ENCODE assay signal across 8 cellular contexts in genomic region chr10:23439452-23439919, GRCh38. TPM values are rescaled to one million over a fixed set of nuclear protein-coding genes. Genes with fewer than 3 reads are reported as not detected.
DNase-seq lines count a peak whose midpoint lies in the region; ATAC-seq, FAIRE-seq and TF ChIP-seq lines count a peak whose summit lies in the region.

No MANE protein-coding gene starts in this region.

- peak; percentile 15 for ATAC-seq in HG02840 (IDR thresholded peaks at IDR 0.05; ENCODE audit: low FRiP score, unreplicated experiment)
- peak in 1 of 4 donors; percentile 8 for ATAC-seq in pancreas
- ATAC-seq in sciatic nerve, result no peak
- no peak for ATAC-seq in HG03520 (IDR thresholded peaks at IDR 0.05; ENCODE audit: unreplicated experiment)

- intact Hi-C loops in pancreas (cut with DNase I), result no loop called here
- intact Hi-C loops in sciatic nerve (cut with DNase I), result loop anchor here (5.0 kb wide), 1 partner anchor 92 kb away; no protein-coding TSS in a partner anchor

- H3K36me3 ChIP-seq in SU-DHL-6 (ENCODE audit: low read length) (no peaks in the 10 kb centered on the region), pancreas (no peaks in the 10 kb centered on the region)

- H3K4me1 Mint-ChIP-seq in activated naive CD8-positive, alpha-beta T cell (ENCODE audit: low read depth), result peaks cover 37% of the 10 kb centered on the region
- peaks cover 30% of the 10 kb centered on the region for H3K4me1 Mint-ChIP-seq in activated naive CD8-positive, alpha-beta T cell treated with anti-CD3 and anti-CD28 coated beads for 36 hours

- H3K27me3 Mint-ChIP-seq in activated naive CD8-positive, alpha-beta T cell, result no peaks in the 10 kb centered on the region
- H3K27me3 Mint-ChIP-seq in activated naive CD8-positive, alpha-beta T cell treated with anti-CD3 and anti-CD28 coated beads for 36 hours, result no peaks in the 10 kb centered on the region

- H2AFZ ChIP-seq in SU-DHL-6 (ENCODE audit: low read depth, low read length, severe bottlenecking), result peak overlapping the region; percentile 82

- no peaks in the 10 kb centered on the region for H4K20me1 ChIP-seq in SU-DHL-6 (ENCODE audit: low read depth, low read length)

- no peak overlapping the region for H3K27ac ChIP-seq in SU-DHL-6 (ENCODE audit: low read depth, low read length)
- peak overlapping the region; percentile 70 for H3K27ac ChIP-seq in epithelial cell of prostate
- H3K27ac ChIP-seq in pancreas, result peak overlapping the region; percentile 86 to 97 (median 94)

- no peaks in the 10 kb centered on the region for H3K9me3 Mint-ChIP-seq in activated naive CD8-positive, alpha-beta T cell (ENCODE audit: low read depth)
- no peaks in the 10 kb centered on the region for H3K9me3 Mint-ChIP-seq in activated naive CD8-positive, alpha-beta T cell treated with anti-CD3 and anti-CD28 coated beads for 36 hours

- peak overlapping the region; percentile 55 for H3K9ac ChIP-seq in SU-DHL-6 (ENCODE audit: low read length)

- H3K4me3 ChIP-seq in SU-DHL-6 (ENCODE audit: insufficient read depth, low read length, poor library complexity, severe bottlenecking) (peak overlapping the region; percentile 67), pancreas (peak overlapping the region; percentile 70 to 90 (median 86))

- peak overlapping the region; percentile 66 for H3K4me2 ChIP-seq in SU-DHL-6 (ENCODE audit: low read depth, low read length, poor library complexity, severe bottlenecking)

- no peak for DNase-seq in activated naive CD8-positive, alpha-beta T cell treated with anti-CD3 and anti-CD28 coated beads for 36 hours
- DNase-seq in epithelial cell of prostate (ENCODE audit: low read depth, low spot score) (no peak), pancreas (peak in 2 of 6 donors; percentile 22 to 80), sciatic nerve (ENCODE audit: low spot score) (no peak)

- H3K27ac Mint-ChIP-seq in activated naive CD8-positive, alpha-beta T cell, result no peak overlapping the region
- no peak overlapping the region for H3K27ac Mint-ChIP-seq in activated naive CD8-positive, alpha-beta T cell treated with anti-CD3 and anti-CD28 coated beads for 36 hours

- H3K4me3 Mint-ChIP-seq in activated naive CD8-positive, alpha-beta T cell, result peak overlapping the region; percentile 23
- H3K4me3 Mint-ChIP-seq in activated naive CD8-positive, alpha-beta T cell treated with anti-CD3 and anti-CD28 coated beads for 36 hours, result no peak overlapping the region

- H3K27me3 ChIP-seq in SU-DHL-6 (ENCODE audit: low read length) (no peaks in the 10 kb centered on the region), pancreas (no peaks in the 10 kb centered on the region)

- no peaks in the 10 kb centered on the region for H3K36me3 Mint-ChIP-seq in activated naive CD8-positive, alpha-beta T cell
- H3K36me3 Mint-ChIP-seq in activated naive CD8-positive, alpha-beta T cell treated with anti-CD3 and anti-CD28 coated beads for 36 hours, result peaks cover 18% of the 10 kb centered on the region

- no peaks in the 10 kb centered on the region; the same call in 1 of the 2 replicates for H3F3A ChIP-seq in SU-DHL-6 (ENCODE audit: insufficient read depth)

- H3K9me3 ChIP-seq in SU-DHL-6 (ENCODE audit: insufficient read depth, low read length) (no peaks in the 10 kb centered on the region), pancreas (no peaks in the 10 kb centered on the region)

- no peak for TF ChIP-seq CTCF in SU-DHL-6 (IDR thresholded peaks at IDR 0.05; ENCODE audit: insufficient read depth, low read length, poor library complexity, severe bottlenecking)
- no peak for TF ChIP-seq CTCF in pancreas (IDR thresholded peaks at IDR 0.05)

- no peak for FAIRE-seq in pancreas (lab: Jason Lieb, UNC)

- no peaks in the 10 kb centered on the region for H3K9me2 ChIP-seq in SU-DHL-6 (replicated peaks; ENCODE audit: insufficient read depth, low read length)

- peaks cover 10 to 27% (median 24%) of the 10 kb centered on the region in 3 donors for H3K4me1 ChIP-seq in pancreas

- H3K79me2 ChIP-seq in SU-DHL-6 (ENCODE audit: insufficient read depth, low read length), result no peaks in the 10 kb centered on the region

- 0% methylated on average over 22 to 74 of the region's 74 CpGs for WGBS in pancreas, 2 donors

RNA-seq across cellular contexts. Expression of gene OTUD1, which starts 0.6 kb away (rescaled TPM):
- total RNA-seq in activated naive CD8-positive, alpha-beta T cell treated with anti-CD3 and anti-CD28 coated beads for 36 hours, result 1 to 10 TPM; 8.5 to 9.8 TPM
- total RNA-seq in pancreas, result 1 to 10 TPM; 5.5 to 9.7 (median 6.0) TPM
- 1 to 10 TPM; 2.6 to 4.0 TPM for polyA plus RNA-seq in pancreas
- total RNA-seq in sciatic nerve, result 33.9 TPM
